In genomic region chr3:193850084-193850619, GRCh38 we compare ENCODE assay signal across 16 cellular contexts.
A peak's percentile ranks its signal among the peaks of the same experiment; 100 is the strongest.
DNase-seq lines count a peak whose midpoint lies in the region; ATAC-seq and TF ChIP-seq lines count a peak whose summit lies in the region.
"Had no signal": no experiment of that assay in that cellular context is flagged by ENCODE, and none has a peak within 500 bp of the region (broad histone marks: within the 10 kb centered on the region; RNA-seq: fewer than 3 reads in every experiment).

No MANE protein-coding gene starts in this region.

- H3K4me3 Mint-ChIP-seq in Caco-2 (ENCODE audit: unreplicated experiment) = no peak overlapping the region
- H3K4me3 Mint-ChIP-seq: CD8-positive, alpha-beta memory T cell; GM23338; H9; HFFc6 had no signal

- H3K4me2 ChIP-seq in IMR-90 (ENCODE audit: low read depth, low read length) = no peak overlapping the region
- peak overlapping the region; percentile 84 for H3K4me2 ChIP-seq in PC-9
- no peak overlapping the region for H3K4me2 ChIP-seq in neuronal stem cell (ENCODE audit: insufficient read depth, low read length, poor library complexity, severe bottlenecking)
- H3K4me2 ChIP-seq: BLaER1, GM23338 had no signal

- BruUV-seq in Caco-2 (replicated peaks; lab: Mats Ljungman, UMichigan) (no TSS peak), IMR-90 (replicated peaks; lab: Mats Ljungman, UMichigan) (no TSS peak), PC-9 (replicated peaks; lab: Mats Ljungman, UMichigan) (no TSS peak)

- no peak for DNase-seq in Caco-2
- no peak for DNase-seq in IMR-90
- no peak for DNase-seq in PC-9
- DNase-seq in neuronal stem cell (ENCODE audit: low spot score) = no peak
- DNase-seq in activated naive CD4-positive, alpha-beta T cell treated with Interleukin-2 at 50 U/mL for 16 hours = no peak
- no peak for DNase-seq in heart left ventricle
- DNase-seq in HCEC 1CT = no peak
- DNase-seq: CD8-positive, alpha-beta memory T cell; DMS53; H9; HFFc6; KBM-7 had no signal

- H3K4me1 Mint-ChIP-seq in Caco-2 (ENCODE audit: low read depth, unreplicated experiment) = peaks cover 54% of the 10 kb centered on the region
- H3K4me1 Mint-ChIP-seq: CD8-positive, alpha-beta memory T cell had no signal

- no peaks in the 10 kb centered on the region for H3K79me2 ChIP-seq in PC-9 (ENCODE audit: low read depth)

- peaks cover 10% of the 10 kb centered on the region for H3K9me3 Mint-ChIP-seq in Caco-2 (ENCODE audit: unreplicated experiment)
- H3K9me3 Mint-ChIP-seq: CD8-positive, alpha-beta memory T cell; HFFc6 had no signal

- in situ Hi-C loops in IMR-90 (cut with MboI; ENCODE audit: low sequenced_read_pairs) = no loop called here

- peaks cover 74% of the 10 kb centered on the region for H3K4me1 ChIP-seq in Caco-2
- H3K4me1 ChIP-seq in IMR-90 (ENCODE audit: control insufficient read depth, insufficient read depth, low read length) = no peaks in the 10 kb centered on the region
- H3K4me1 ChIP-seq in PC-9 (replicated peaks; ENCODE audit: insufficient read depth) = peaks cover 61% of the 10 kb centered on the region
- peaks cover 8 to 21% of the 10 kb centered on the region in 2 donors for H3K4me1 ChIP-seq in neuronal stem cell (ENCODE audit: control insufficient read depth in 2 of 2, insufficient read depth in 1 of 2, low read depth in 1 of 2, low read length in 2 of 2)
- peaks cover 0 to 29% (median 17%) of the 10 kb centered on the region in 12 donors for H3K4me1 ChIP-seq in heart left ventricle

- no peak overlapping the region for H4K5ac ChIP-seq in IMR-90 (ENCODE audit: low read depth, low read length)

- H4K8ac ChIP-seq in IMR-90 (ENCODE audit: low read depth in 2 of 2, low read length in 2 of 2) (no peak overlapping the region), neuronal stem cell (ENCODE audit: low read depth, low read length) (no peak overlapping the region)

- peaks cover 10% of the 10 kb centered on the region for H3K36me3 Mint-ChIP-seq in Caco-2 (ENCODE audit: insufficient read depth, unreplicated experiment)
- H3K36me3 Mint-ChIP-seq: CD8-positive, alpha-beta memory T cell had no signal

- no peak overlapping the region for H3K18ac ChIP-seq in IMR-90 (ENCODE audit: low read depth, low read length)
- H3K18ac ChIP-seq in neuronal stem cell (ENCODE audit: low read length) = peak overlapping the region; percentile 54

- POLR2A ChIA-PET in Caco-2 (lab: Charles Lee) (interaction anchor here (0.6 to 0.8 kb wide), 2 partner anchors 153 to 166 kb away, joined by 4 read pairs; no protein-coding TSS in a partner anchor), IMR-90 (lab: Charles Lee; ENCODE audit: unreplicated experiment) (no interaction called here), PC-9 (lab: Charles Lee; ENCODE audit: unreplicated experiment) (interaction anchor here (0.9 kb wide), 1 partner anchor 68 kb away, joined by 5 read pairs; no protein-coding TSS in a partner anchor)

- H4K91ac ChIP-seq in IMR-90 (ENCODE audit: insufficient read depth, low read depth, low read length) (no peak overlapping the region), neuronal stem cell (ENCODE audit: low read depth, low read length, poor library complexity) (no peak overlapping the region)

- H3K4me3 ChIP-seq in Caco-2 (ENCODE audit: low read depth, low read length) (no peak overlapping the region), IMR-90 (ENCODE audit: insufficient read depth, low read depth, low read length) (no peak overlapping the region), PC-9 (no peak overlapping the region), neuronal stem cell (ENCODE audit: low read length in 2 of 2) (no peak overlapping the region), heart left ventricle (no peak overlapping the region)
- H3K4me3 ChIP-seq: BLaER1, GM23338 had no signal

- H3K4ac ChIP-seq in IMR-90 (ENCODE audit: low read depth, low read length) = no peak overlapping the region
- H3K4ac ChIP-seq in neuronal stem cell (ENCODE audit: low read length) = no peak overlapping the region

- dilution Hi-C loops in IMR-90 (cut with HindIII; ENCODE audit: low sequenced_read_pairs, unreplicated experiment) = no loop called here

- H3K56ac ChIP-seq in IMR-90 (ENCODE audit: extremely low read depth, insufficient read depth, low read length) = no peak overlapping the region

- 90% methylated on average over 2 of the region's 5 CpGs; no CpG with 5 or more reads in 1 of the 2 experiments for WGBS in IMR-90 (ENCODE audit: extremely low coverage in 2 of 2, insufficient read length in 1 of 2), 2 experiments
- WGBS in neuronal stem cell (ENCODE audit: extremely low coverage in 2 of 2, insufficient read length in 2 of 2, insufficient replicate concordance in 1 of 2), 2 donors = no CpG with 5 or more reads among the region's 5 CpGs
- WGBS in heart left ventricle, 4 donors = 98 to 99% (median 98%) methylated on average over 5 of the region's 5 CpGs

- H2AK5ac ChIP-seq in IMR-90 (ENCODE audit: low read depth, low read length) (no peak overlapping the region), neuronal stem cell (ENCODE audit: low read depth, low read length) (no peak overlapping the region)

- H3K27ac ChIP-seq in IMR-90 (ENCODE audit: insufficient read depth, low read length) (no peak overlapping the region), PC-9 (peak overlapping the region; percentile 98), neuronal stem cell (replicated peaks; ENCODE audit: low read length) (no peak overlapping the region), heart left ventricle (no peak overlapping the region)
- H3K27ac ChIP-seq: 22Rv1, BLaER1 had no signal

- TF ChIP-seq RAD21 in IMR-90 (IDR thresholded peaks at IDR 0.05; ENCODE audit: low read length) = no peak

- H3K23ac ChIP-seq in IMR-90 (ENCODE audit: low read depth, low read length) (no peak overlapping the region), neuronal stem cell (ENCODE audit: low read depth, low read length, poor library complexity) (no peak overlapping the region)

- intact Hi-C loops in Caco-2 (cut with micrococcal nuclease; ENCODE audit: unreplicated experiment) = loop anchor here (2.0 kb wide), 1 partner anchor 211 kb away; no protein-coding TSS in a partner anchor
- intact Hi-C loops in IMR-90 (cut with micrococcal nuclease) = no loop called here
- intact Hi-C loops in PC-9 (cut with micrococcal nuclease; ENCODE audit: unreplicated experiment) = loop anchor here (2.0 kb wide), 1 partner anchor 59 kb away; no protein-coding TSS in a partner anchor
- intact Hi-C loops in heart left ventricle (cut with DNase I) = loop anchor here in 1 of 10 donors (5.0 kb wide), 1 partner anchor 53 kb away; no protein-coding TSS in a partner anchor

- no peak overlapping the region for H3K9ac ChIP-seq in IMR-90 (ENCODE audit: low read depth, low read length)
- no peak overlapping the region for H3K9ac ChIP-seq in neuronal stem cell (ENCODE audit: low read depth, low read length, poor library complexity)
- H3K9ac ChIP-seq: BLaER1 had no signal

- H4K20me1 ChIP-seq in IMR-90 (ENCODE audit: insufficient read depth, low read length) (no peaks in the 10 kb centered on the region), PC-9 (ENCODE audit: insufficient read depth) (no peaks in the 10 kb centered on the region)
- H4K20me1 ChIP-seq: BLaER1 had no signal

- H2BK5ac ChIP-seq in IMR-90 (ENCODE audit: low read depth, low read length, poor library complexity, severe bottlenecking) = no peak overlapping the region
- H2BK5ac ChIP-seq in neuronal stem cell (ENCODE audit: low read length) = no peak overlapping the region

- H2AFZ ChIP-seq in IMR-90 (replicated peaks; ENCODE audit: low read length, poor library complexity) = peak overlapping the region; percentile 33
- H2AFZ ChIP-seq in PC-9 = no peak overlapping the region
- H2AFZ ChIP-seq in neuronal stem cell (ENCODE audit: low read length) = no peak overlapping the region
- H2AFZ ChIP-seq: GM23338 had no signal

- H3K9me2 ChIP-seq in PC-9 (ENCODE audit: insufficient read depth) = no peaks in the 10 kb centered on the region

- H3K27me3 ChIP-seq in Caco-2 (replicated peaks; ENCODE audit: control insufficient read depth, insufficient read depth, low read length) (no peaks in the 10 kb centered on the region), IMR-90 (ENCODE audit: control insufficient read depth, insufficient read depth, low read length) (peaks cover 40% of the 10 kb centered on the region), PC-9 (ENCODE audit: insufficient read depth, low read depth) (no peaks in the 10 kb centered on the region), neuronal stem cell (ENCODE audit: control insufficient read depth in 3 of 3, insufficient read depth in 3 of 3, low read depth in 1 of 3, low read length in 3 of 3) (no peaks in the 10 kb centered on the region), heart left ventricle (peaks cover 0 to 3% (median 0%) of the 10 kb centered on the region in 9 donors)
- H3K27me3 ChIP-seq: BLaER1 had no signal

- H3K14ac ChIP-seq in IMR-90 (replicated peaks; ENCODE audit: low read depth, low read length) (no peak overlapping the region), neuronal stem cell (ENCODE audit: low read length) (no peak overlapping the region)

- H2BK15ac ChIP-seq in IMR-90 (ENCODE audit: low read depth, low read length) = no peak overlapping the region
- no peak overlapping the region for H2BK15ac ChIP-seq in neuronal stem cell (ENCODE audit: low read length)

- no peak overlapping the region for H2BK20ac ChIP-seq in IMR-90 (ENCODE audit: low read depth, low read length)

- CTCF ChIA-PET in Caco-2 (lab: Charles Lee) = no interaction called here
- CTCF ChIA-PET in IMR-90 (lab: Yijun Ruan, JAX) = no interaction called here
- CTCF ChIA-PET in PC-9 (lab: Charles Lee) = interaction anchor here (0.5 kb wide), 1 partner anchor 10 kb away, joined by 4 read pairs; no protein-coding TSS in a partner anchor

- H2BK120ac ChIP-seq in IMR-90 (ENCODE audit: low read depth, low read length) (no peak overlapping the region), neuronal stem cell (ENCODE audit: low read depth, low read length) (no peak overlapping the region)

- no peak overlapping the region for H2AK9ac ChIP-seq in IMR-90 (replicated peaks; ENCODE audit: low read depth, low read length, poor library complexity)

- ATAC-seq in IMR-90 (ENCODE audit: low read depth) (no peak), heart left ventricle (no peak)
- ATAC-seq: GM23338, HepG2 had no signal

- TF ChIP-seq CTCF in Caco-2 (IDR thresholded peaks at IDR 0.05; ENCODE audit: insufficient read depth in 1 of 2, low read depth in 1 of 2, low read length in 1 of 2, severe bottlenecking in 1 of 2, unreplicated experiment in 1 of 2) (no peak), IMR-90 (conservative IDR thresholded peaks at IDR 0.05; ENCODE audit: low read depth, low read length) (no peak), PC-9 (conservative IDR thresholded peaks at IDR 0.05) (no peak), heart left ventricle (IDR thresholded peaks at IDR 0.05) (no peak)

- TF ChIP-seq POLR2A in IMR-90 (IDR thresholded peaks at IDR 0.05; ENCODE audit: low read depth, low read length) = no peak
- TF ChIP-seq POLR2A in heart left ventricle (IDR thresholded peaks at IDR 0.05) = no peak

- H3K79me1 ChIP-seq in IMR-90 (ENCODE audit: low read depth in 1 of 2, low read length in 2 of 2) (no peaks in the 10 kb centered on the region), neuronal stem cell (ENCODE audit: low read depth, low read length) (no peaks in the 10 kb centered on the region)

- H3K36me3 ChIP-seq in Caco-2 (ENCODE audit: control insufficient read depth, insufficient read depth, low read length) (no peaks in the 10 kb centered on the region), IMR-90 (ENCODE audit: control insufficient read depth, insufficient read depth, low read length) (no peaks in the 10 kb centered on the region), PC-9 (ENCODE audit: low read depth) (no peaks in the 10 kb centered on the region), neuronal stem cell (replicated peaks in 1 of 2; ENCODE audit: control insufficient read depth in 2 of 2, insufficient read depth in 2 of 2, low read length in 2 of 2) (no peaks in the 10 kb centered on the region), heart left ventricle (no peaks in the 10 kb centered on the region)
- H3K36me3 ChIP-seq: BLaER1 had no signal

- H3K27ac Mint-ChIP-seq in Caco-2 (ENCODE audit: unreplicated experiment) = peak overlapping the region; percentile 84
- H3K27ac Mint-ChIP-seq: CD8-positive, alpha-beta memory T cell; GM23338; H9; HFFc6 had no signal

- H3K9me3 ChIP-seq in Caco-2 = peaks cover 11% of the 10 kb centered on the region
- no peaks in the 10 kb centered on the region for H3K9me3 ChIP-seq in IMR-90 (ENCODE audit: control insufficient read depth, insufficient read depth, low read length)
- peaks cover 5% of the 10 kb centered on the region for H3K9me3 ChIP-seq in PC-9 (ENCODE audit: insufficient read depth, low read depth)
- peaks cover 0 to 6% of the 10 kb centered on the region in 2 donors for H3K9me3 ChIP-seq in neuronal stem cell (replicated peaks in 1 of 2; ENCODE audit: control insufficient read depth in 2 of 2, insufficient read depth in 1 of 2, low read depth in 1 of 2, low read length in 2 of 2)
- H3K9me3 ChIP-seq in heart left ventricle = no peaks in the 10 kb centered on the region

- H3K9me1 ChIP-seq in IMR-90 (ENCODE audit: insufficient read depth, low read length) = no peaks in the 10 kb centered on the region

- peaks cover 54% of the 10 kb centered on the region for H3F3A ChIP-seq in PC-9 (ENCODE audit: insufficient read depth, low read depth)

- no peaks in the 10 kb centered on the region for H3K27me3 Mint-ChIP-seq in Caco-2 (ENCODE audit: insufficient read depth, unreplicated experiment)

- no peak overlapping the region for H2BK12ac ChIP-seq in neuronal stem cell (ENCODE audit: low read length)
